13 cellular contexts compared by ENCODE assay signal in genomic region chr9:95053611-95054440, GRCh38.
DNase-seq lines count a peak whose midpoint lies in the region; ATAC-seq, FAIRE-seq and TF ChIP-seq lines count a peak whose summit lies in the region.
"Had no signal": no experiment of that assay in that cellular context is flagged by ENCODE, and none has a peak within 500 bp of the region (broad histone marks: within the 10 kb centered on the region; RNA-seq: fewer than 3 reads in every experiment).

No MANE protein-coding gene starts in this region.

- H3K9me3 ChIP-seq in astrocyte (ENCODE audit: insufficient read depth, low read depth, low read length) (no peaks in the 10 kb centered on the region), skeletal muscle tissue (ENCODE audit: control insufficient read depth in 3 of 3, low read length in 3 of 3) (no peaks in the 10 kb centered on the region)
- H3K9me3 ChIP-seq in CD8-positive, alpha-beta T cell (ENCODE audit: low read length): no peaks in the 10 kb centered on the region
- H3K9me3 ChIP-seq: breast epithelium had no signal

- no peaks in the 10 kb centered on the region for H3K27me3 Mint-ChIP-seq in astrocyte (ENCODE audit: low read depth, unreplicated experiment)
- peaks cover 21% of the 10 kb centered on the region for H3K27me3 Mint-ChIP-seq in CD8-positive, alpha-beta T cell (ENCODE audit: low read depth)

- no peak for FAIRE-seq in astrocyte (lab: Jason Lieb, UNC)

- no peaks in the 10 kb centered on the region for H3K9me3 Mint-ChIP-seq in astrocyte (ENCODE audit: unreplicated experiment)
- H3K9me3 Mint-ChIP-seq in CD8-positive, alpha-beta T cell: no peaks in the 10 kb centered on the region
- no peaks in the 10 kb centered on the region for H3K9me3 Mint-ChIP-seq in stimulated activated effector memory CD8-positive, alpha-beta T cell treated with anti-CD3 and anti-CD28 coated beads, Interleukin-12 subunit alpha, Interleukin-12 subunit beta, amount 100 ng/mL, for 72 hours

- CTCF ChIA-PET in CD8-positive, alpha-beta T cell (lab: Charles Lee): no interaction called here

- no peak overlapping the region for H2AFZ ChIP-seq in astrocyte (ENCODE audit: low read depth, low read length)

- H3K36me3 ChIP-seq in astrocyte (ENCODE audit: insufficient read depth, low read length) (peaks cover 10% of the 10 kb centered on the region), skeletal muscle tissue (ENCODE audit: control insufficient read depth in 3 of 3, insufficient read depth in 3 of 3, low read length in 3 of 3) (no peaks in the 10 kb centered on the region)
- no peaks in the 10 kb centered on the region for H3K36me3 ChIP-seq in CD8-positive, alpha-beta T cell (ENCODE audit: insufficient read depth, low read length)
- H3K36me3 ChIP-seq: breast epithelium had no signal

- peaks cover 59% of the 10 kb centered on the region for H3K4me1 ChIP-seq in astrocyte (ENCODE audit: insufficient read depth, low read length)
- H3K4me1 ChIP-seq in skeletal muscle tissue (ENCODE audit: control insufficient read depth in 3 of 3, insufficient read depth in 3 of 3, low read length in 3 of 3): peaks cover 49 to 66% (median 63%) of the 10 kb centered on the region in 3 donors
- H3K4me1 ChIP-seq in CD8-positive, alpha-beta T cell (ENCODE audit: insufficient read depth, low read length): peaks cover 4% of the 10 kb centered on the region
- H3K4me1 ChIP-seq: breast epithelium had no signal

- peak; percentile 60 for DNase-seq in EL
- no peak for DNase-seq in astrocyte (ENCODE audit: low read depth)
- DNase-seq in hepatic stellate cell (ENCODE audit: low spot score): peak; percentile 66
- DNase-seq in RKO (ENCODE audit: low spot score): no peak
- DNase-seq in stimulated activated CD8-positive, alpha-beta memory T cell treated with anti-CD3 and anti-CD28 coated beads, Interleukin-4, amount 100 ng/mL, for 48 hours: no peak
- no peak for DNase-seq in CD8-positive, alpha-beta T cell
- no peak for DNase-seq in stimulated activated effector memory CD8-positive, alpha-beta T cell treated with anti-CD3 and anti-CD28 coated beads, Interleukin-12 subunit alpha, Interleukin-12 subunit beta, amount 100 ng/mL, for 72 hours (ENCODE audit: low spot score in 2 of 2)
- DNase-seq: activated effector memory CD4-positive, alpha-beta T cell treated with anti-CD3 and anti-CD28 coated beads, Interleukin-2, amount 50 U/mL, for 16 hours; C1 segment of cervical spinal cord; DND-41; NCI-H2171 treated with DMSO at 0.1 percent for 48 hours had no signal

- H3K9ac ChIP-seq in astrocyte (ENCODE audit: low read length) (no peak overlapping the region), skeletal muscle tissue (ENCODE audit: low read depth in 1 of 3, low read length in 3 of 3) (no peak overlapping the region)

- H4K20me1 ChIP-seq in astrocyte (ENCODE audit: insufficient read depth, low read length): peaks cover 68% of the 10 kb centered on the region

- H3K27ac ChIP-seq in astrocyte (ENCODE audit: low read depth, low read length) (peak overlapping the region; percentile 17), skeletal muscle tissue (ENCODE audit: low read depth, low read length) (peak overlapping the region; percentile 15)
- H3K27ac ChIP-seq in CD8-positive, alpha-beta T cell (ENCODE audit: low read depth, low read length): no peak overlapping the region
- H3K27ac ChIP-seq: breast epithelium had no signal

- intact Hi-C loops in CD8-positive, alpha-beta T cell (cut with DNase I, micrococcal nuclease): no loop called here

- no peak overlapping the region for H3K4me2 ChIP-seq in astrocyte (ENCODE audit: low read length)

- H3K27ac Mint-ChIP-seq in astrocyte (ENCODE audit: unreplicated experiment): peak overlapping the region; percentile 66
- no peak overlapping the region for H3K27ac Mint-ChIP-seq in CD8-positive, alpha-beta T cell
- H3K27ac Mint-ChIP-seq in stimulated activated effector memory CD8-positive, alpha-beta T cell treated with anti-CD3 and anti-CD28 coated beads, Interleukin-12 subunit alpha, Interleukin-12 subunit beta, amount 100 ng/mL, for 72 hours: no peak overlapping the region

- H3K36me3 Mint-ChIP-seq in astrocyte (ENCODE audit: low read depth, unreplicated experiment): peaks cover 18% of the 10 kb centered on the region
- no peaks in the 10 kb centered on the region for H3K36me3 Mint-ChIP-seq in CD8-positive, alpha-beta T cell
- peaks cover 6% of the 10 kb centered on the region for H3K36me3 Mint-ChIP-seq in stimulated activated effector memory CD8-positive, alpha-beta T cell treated with anti-CD3 and anti-CD28 coated beads, Interleukin-12 subunit alpha, Interleukin-12 subunit beta, amount 100 ng/mL, for 72 hours

- H3K4me3 Mint-ChIP-seq in astrocyte (ENCODE audit: unreplicated experiment): no peak overlapping the region
- no peak overlapping the region for H3K4me3 Mint-ChIP-seq in CD8-positive, alpha-beta T cell
- H3K4me3 Mint-ChIP-seq in stimulated activated effector memory CD8-positive, alpha-beta T cell treated with anti-CD3 and anti-CD28 coated beads, Interleukin-12 subunit alpha, Interleukin-12 subunit beta, amount 100 ng/mL, for 72 hours: no peak overlapping the region

- H3K4me3 ChIP-seq in astrocyte (ENCODE audit: insufficient read depth, low read depth, low read length) (no peak overlapping the region), skeletal muscle tissue (ENCODE audit: low read length in 3 of 3) (no peak overlapping the region)
- no peak overlapping the region for H3K4me3 ChIP-seq in CD8-positive, alpha-beta T cell (ENCODE audit: low read depth, low read length)
- H3K4me3 ChIP-seq: breast epithelium had no signal

- POLR2A ChIA-PET in CD8-positive, alpha-beta T cell (lab: Charles Lee): no interaction called here

- H3K79me2 ChIP-seq in astrocyte (ENCODE audit: insufficient read depth, low read length): peaks cover 97% of the 10 kb centered on the region

- no peak for TF ChIP-seq CTCF in astrocyte (IDR thresholded peaks at IDR 0.05; ENCODE audit: insufficient read depth, low read depth, low read length)
- TF ChIP-seq CTCF in CD8-positive, alpha-beta T cell (IDR thresholded peaks at IDR 0.05): no peak

- ATAC-seq in CD8-positive, alpha-beta T cell: no peak
- no peak for ATAC-seq in stimulated activated effector memory CD8-positive, alpha-beta T cell treated with anti-CD3 and anti-CD28 coated beads, Interleukin-12 subunit alpha, Interleukin-12 subunit beta, amount 100 ng/mL, for 72 hours

- H3K27me3 ChIP-seq in astrocyte (ENCODE audit: insufficient read depth, low read length) (no peaks in the 10 kb centered on the region), skeletal muscle tissue (ENCODE audit: control insufficient read depth in 3 of 3, insufficient read depth in 3 of 3, low read length in 3 of 3) (no peaks in the 10 kb centered on the region)
- H3K27me3 ChIP-seq in CD8-positive, alpha-beta T cell (ENCODE audit: insufficient read depth, low read length): peaks cover 5% of the 10 kb centered on the region
- H3K27me3 ChIP-seq: breast epithelium had no signal

- H3K4me1 Mint-ChIP-seq in astrocyte (ENCODE audit: low read depth, unreplicated experiment): peaks cover 67% of the 10 kb centered on the region
- peaks cover 3% of the 10 kb centered on the region for H3K4me1 Mint-ChIP-seq in CD8-positive, alpha-beta T cell (ENCODE audit: low read depth)
- H3K4me1 Mint-ChIP-seq in stimulated activated effector memory CD8-positive, alpha-beta T cell treated with anti-CD3 and anti-CD28 coated beads, Interleukin-12 subunit alpha, Interleukin-12 subunit beta, amount 100 ng/mL, for 72 hours: peaks cover 3% of the 10 kb centered on the region

Comparison
In these comparisons a context has a peak if more than half of its experiments do, and no peak if none do; other contexts are left out.
1. DNase-seq: peak in EL (single experiment) and hepatic stellate cell (single experiment); none in astrocyte (single experiment), RKO (single experiment), stimulated activated CD8-positive, alpha-beta memory T cell treated with anti-CD3 and anti-CD28 coated beads, Interleukin-4, amount 100 ng/mL, for 48 hours (single experiment), CD8-positive, alpha-beta T cell (0 of 7) and stimulated activated effector memory CD8-positive, alpha-beta T cell treated with anti-CD3 and anti-CD28 coated beads, Interleukin-12 subunit alpha, Interleukin-12 subunit beta, amount 100 ng/mL, for 72 hours (0 of 2).